18 cellular contexts compared by ENCODE assay signal in the genomic region with DNA sequence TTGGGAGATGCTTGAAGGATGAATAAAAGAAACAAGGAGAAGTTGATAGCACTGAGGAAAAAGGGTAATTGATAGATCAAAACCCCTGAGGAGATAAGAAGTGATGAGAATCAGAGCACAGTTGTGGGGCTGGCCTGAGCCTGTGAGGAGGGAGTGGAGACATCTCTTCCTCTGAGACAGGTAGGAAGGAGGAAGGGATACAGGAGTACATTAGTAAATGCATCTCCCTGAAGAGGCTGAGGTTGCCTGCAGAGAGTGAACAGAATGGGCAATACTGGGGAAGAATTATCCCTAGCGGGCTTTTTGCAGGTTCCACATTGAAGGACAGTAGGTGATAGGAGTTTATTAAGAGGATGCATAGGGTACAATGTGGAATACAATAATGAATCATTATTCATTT. TPM values are rescaled to one million over a fixed set of nuclear protein-coding genes. Genes with fewer than 3 reads are reported as not detected.
DNase-seq lines count a peak whose midpoint lies in the region; ATAC-seq, FAIRE-seq and TF ChIP-seq lines count a peak whose summit lies in the region.
"Had no signal": no experiment of that assay in that cellular context is flagged by ENCODE, and none has a peak within 500 bp of the region (broad histone marks: within the 10 kb centered on the region; RNA-seq: fewer than 3 reads in every experiment).

No MANE protein-coding gene starts in this region.

- H3K9me2 ChIP-seq in HCT116 (ENCODE audit: insufficient read depth): no peaks in the 10 kb centered on the region

- no peak overlapping the region for H3K9ac ChIP-seq in HCT116 (ENCODE audit: low read length)
- no peak overlapping the region for H3K9ac ChIP-seq in astrocyte (ENCODE audit: low read length)
- H3K9ac ChIP-seq in kidney (ENCODE audit: low read length in 2 of 2): no peak overlapping the region

- H3K27ac ChIP-seq in HCT116 (ENCODE audit: low read depth, low read length) (no peak overlapping the region), astrocyte (ENCODE audit: low read depth, low read length) (no peak overlapping the region), spleen (no peak overlapping the region), kidney (ENCODE audit: low read depth in 2 of 2, low read length in 2 of 2) (no peak overlapping the region)

- no peak for DNase-seq in activated T-cell treated with anti-CD3 and anti-CD28 coated beads, Interleukin-2, amount 50 U/mL, for 24 hours
- DNase-seq in activated T-cell treated with anti-CD3 and anti-CD28 coated beads, Interleukin-2, amount 50 U/mL, for 48 hours: no peak
- DNase-seq in HCT116 (ENCODE audit: low read depth, low spot score) (no peak), astrocyte (ENCODE audit: low read depth) (no peak), spleen (peak; percentile 6), kidney (no peak)
- DNase-seq: Caco-2, GDM1, MM.1S, NCI-H1092, NCI-H1436 treated with DMSO at 0.1 percent for 48 hours, NCI-H2029 treated with DMSO at 0.1 percent for 48 hours, NCI-H774, OCI-M1, SHP77 treated with DMSO at 0.1 percent for 48 hours had no signal

- H3K36me3 Mint-ChIP-seq in activated T-cell treated with anti-CD3 and anti-CD28 coated beads, Interleukin-2, amount 50 U/mL, for 24 hours (ENCODE audit: low read depth): no peaks in the 10 kb centered on the region
- no peaks in the 10 kb centered on the region for H3K36me3 Mint-ChIP-seq in astrocyte (ENCODE audit: low read depth, unreplicated experiment)

- ATAC-seq in HCT116: peak; percentile 56
- no peak for ATAC-seq in GM21381 (IDR thresholded peaks at IDR 0.05; ENCODE audit: unreplicated experiment)
- ATAC-seq in GM21526 (IDR thresholded peaks at IDR 0.05; ENCODE audit: low FRiP score, unreplicated experiment): no peak

- no peaks in the 10 kb centered on the region for H3K27me3 ChIP-seq in HCT116 (ENCODE audit: insufficient read depth, low read length)
- H3K27me3 ChIP-seq in astrocyte (ENCODE audit: insufficient read depth, low read length): peaks cover 4% of the 10 kb centered on the region
- peaks cover 0 to 61% (median 0%) of the 10 kb centered on the region in 7 donors for H3K27me3 ChIP-seq in spleen (replicated peaks in 1 of 7)

- no peaks in the 10 kb centered on the region for H3K79me2 ChIP-seq in HCT116 (ENCODE audit: insufficient read depth, low read length)
- no peaks in the 10 kb centered on the region for H3K79me2 ChIP-seq in astrocyte (ENCODE audit: insufficient read depth, low read length)

- no peak for TF ChIP-seq CTCF in HCT116 (IDR thresholded peaks at IDR 0.05 in 2 of 3, conservative IDR thresholded peaks at IDR 0.05 in 1 of 3; ENCODE audit: borderline replicate concordance in 1 of 3, insufficient read depth in 1 of 3, low read depth in 2 of 3, low read length in 2 of 3)
- no peak for TF ChIP-seq CTCF in astrocyte (IDR thresholded peaks at IDR 0.05; ENCODE audit: insufficient read depth, low read depth, low read length)
- TF ChIP-seq CTCF in spleen (IDR thresholded peaks at IDR 0.05 in 8 of 11, conservative IDR thresholded peaks at IDR 0.05 in 3 of 11): no peak
- no peak for TF ChIP-seq CTCF in kidney (IDR thresholded peaks at IDR 0.05; ENCODE audit: borderline replicate concordance, extremely low read depth, insufficient read depth)

- TF ChIP-seq POLR2A in HCT116 (IDR thresholded peaks at IDR 0.05; ENCODE audit: borderline replicate concordance, extremely low read depth, insufficient read depth, insufficient read length) (no peak), spleen (IDR thresholded peaks at IDR 0.05) (no peak)

- no peaks in the 10 kb centered on the region for H3K9me3 ChIP-seq in HCT116 (ENCODE audit: control insufficient read depth in 1 of 2, insufficient read depth in 1 of 2, low read depth in 1 of 2, low read length in 2 of 2)
- no peaks in the 10 kb centered on the region for H3K9me3 ChIP-seq in astrocyte (ENCODE audit: insufficient read depth, low read depth, low read length)
- no peaks in the 10 kb centered on the region for H3K9me3 ChIP-seq in spleen
- no peaks in the 10 kb centered on the region for H3K9me3 ChIP-seq in kidney (ENCODE audit: control insufficient read depth in 1 of 2, low read length in 2 of 2)
- H3K9me3 ChIP-seq: Caco-2 had no signal

- no peaks in the 10 kb centered on the region for H3K9me3 Mint-ChIP-seq in activated T-cell treated with anti-CD3 and anti-CD28 coated beads, Interleukin-2, amount 50 U/mL, for 24 hours
- no peaks in the 10 kb centered on the region for H3K9me3 Mint-ChIP-seq in astrocyte (ENCODE audit: unreplicated experiment)
- H3K9me3 Mint-ChIP-seq: CD4-positive, alpha-beta T cell had no signal

- POLR2A ChIA-PET in HCT116 (lab: Charles Lee): interaction anchor here (1.6 kb wide), 1 partner anchor 17 kb away, joined by 5 read pairs; the partner anchor contains the start of gene SCAMP5

- peaks cover 21% of the 10 kb centered on the region for H3K4me1 Mint-ChIP-seq in activated T-cell treated with anti-CD3 and anti-CD28 coated beads, Interleukin-2, amount 50 U/mL, for 24 hours (ENCODE audit: low read depth)
- H3K4me1 Mint-ChIP-seq in astrocyte (ENCODE audit: low read depth, unreplicated experiment): peaks cover 15% of the 10 kb centered on the region

- H3K4me1 ChIP-seq in HCT116 (ENCODE audit: control insufficient read depth in 1 of 2, insufficient read depth in 2 of 2, low read length in 2 of 2) (peaks cover 13 to 15% of the 10 kb centered on the region in 2 experiments), astrocyte (ENCODE audit: insufficient read depth, low read length) (peaks cover 13% of the 10 kb centered on the region), spleen (no peaks in the 10 kb centered on the region), kidney (ENCODE audit: control insufficient read depth in 1 of 2, insufficient read depth in 1 of 2, low read depth in 1 of 2, low read length in 2 of 2) (no peaks in the 10 kb centered on the region)
- H3K4me1 ChIP-seq: Caco-2 had no signal

- H3K27me3 Mint-ChIP-seq in activated T-cell treated with anti-CD3 and anti-CD28 coated beads, Interleukin-2, amount 50 U/mL, for 24 hours: peaks cover 17% of the 10 kb centered on the region
- H3K27me3 Mint-ChIP-seq in astrocyte (ENCODE audit: low read depth, unreplicated experiment): no peaks in the 10 kb centered on the region

- peak overlapping the region; percentile 48; the same call in 1 of the 2 replicates for H3K4me2 ChIP-seq in HCT116 (ENCODE audit: low read length)
- H3K4me2 ChIP-seq in astrocyte (ENCODE audit: low read length): no peak overlapping the region

- TF ChIP-seq RAD21 in HCT116 (IDR thresholded peaks at IDR 0.05; ENCODE audit: low read depth): no peak

- 91 to 95% (median 94%) methylated on average over 1 of the region's 1 CpG for WGBS in spleen, 5 donors

- H3K27ac Mint-ChIP-seq in activated T-cell treated with anti-CD3 and anti-CD28 coated beads, Interleukin-2, amount 50 U/mL, for 24 hours: peak overlapping the region; percentile 58
- peak overlapping the region; percentile 4 for H3K27ac Mint-ChIP-seq in astrocyte (ENCODE audit: unreplicated experiment)
- H3K27ac Mint-ChIP-seq: CD4-positive, alpha-beta T cell had no signal

- CTCF ChIA-PET in HCT116 (lab: Charles Lee): interaction anchor here (0.6 to 1.4 kb wide), 4 partner anchors 10 to 340 kb away, joined by 3 to 6 read pairs (median 4); no protein-coding TSS in a partner anchor

- no peak for FAIRE-seq in astrocyte (lab: Jason Lieb, UNC)
- no peak for FAIRE-seq in kidney (lab: Jason Lieb, UNC)

- H3K4me3 ChIP-seq in HCT116 (replicated peaks in 1 of 2; ENCODE audit: low read depth in 1 of 2, low read length in 2 of 2) (no peak overlapping the region), astrocyte (ENCODE audit: insufficient read depth, low read depth, low read length) (no peak overlapping the region), spleen (no peak overlapping the region), kidney (ENCODE audit: low read length in 2 of 2) (no peak overlapping the region)

- no TSS peak for BruUV-seq in HCT116 (replicated peaks; lab: Mats Ljungman, UMichigan)

- H3K4me3 Mint-ChIP-seq in activated T-cell treated with anti-CD3 and anti-CD28 coated beads, Interleukin-2, amount 50 U/mL, for 24 hours: no peak overlapping the region
- no peak overlapping the region for H3K4me3 Mint-ChIP-seq in astrocyte (ENCODE audit: unreplicated experiment)
- H3K4me3 Mint-ChIP-seq: CD4-positive, alpha-beta T cell had no signal

- intact Hi-C loops in HCT116 (cut with micrococcal nuclease): no loop called here
- intact Hi-C loops in spleen (cut with DNase I; ENCODE audit: low total_unique reads): no loop called here
- intact Hi-C loops in kidney (cut with DNase I): no loop called here

- RAD21 ChIA-PET in HCT116 (lab: Charles Lee; ENCODE audit: low non-redundant PET in 1 of 2, low total read pairs in 2 of 2, uncharacterized antibody in 2 of 2, unreplicated experiment in 2 of 2): interaction anchor here in 1 of 2 experiments (0.6 kb wide), 1 partner anchor 344 kb away, joined by 3 read pairs; no protein-coding TSS in a partner anchor

- H3K36me3 ChIP-seq in HCT116 (ENCODE audit: control insufficient read depth in 1 of 2, insufficient read depth in 2 of 2, low read length in 2 of 2) (no peaks in the 10 kb centered on the region), astrocyte (ENCODE audit: insufficient read depth, low read length) (no peaks in the 10 kb centered on the region), spleen (no peaks in the 10 kb centered on the region), kidney (ENCODE audit: control insufficient read depth in 1 of 2, insufficient read depth in 2 of 2, low read length in 2 of 2) (no peaks in the 10 kb centered on the region)

- H4K20me1 ChIP-seq in HCT116 (ENCODE audit: insufficient read depth): no peaks in the 10 kb centered on the region
- no peaks in the 10 kb centered on the region for H4K20me1 ChIP-seq in astrocyte (ENCODE audit: insufficient read depth, low read length)

- H2AFZ ChIP-seq in HCT116 (ENCODE audit: low read depth, low read length, poor library complexity, severe bottlenecking) (peak overlapping the region; percentile 39), astrocyte (ENCODE audit: low read depth, low read length) (no peak overlapping the region)

RNA-seq across cellular contexts. Expression of gene SCAMP5, which starts 17.3 kb away (rescaled TPM):
- total RNA-seq in HCT116 (2021; ENCODE audit: unreplicated experiment) (6.2 TPM), astrocyte (18.7 and 23.1 TPM in 2 replicates), spleen (10 to 100 TPM in 3 of 7 donors, 1 to 10 TPM in 4; 6.6 to 20.0 (median 8.7) TPM), kidney (13.4 TPM)
- polyA plus RNA-seq in HCT116 (2012): 5.6 and 7.4 TPM in 2 replicates
- polyA plus RNA-seq in spleen (1 to 10 TPM; 1.8 to 7.1 (median 3.8) TPM), kidney (ENCODE audit: insufficient read depth, low read depth, low replicate concordance) (29.5 TPM)

RNA-seq across cellular contexts. Expression of gene RPP25, which starts 21.5 kb away (rescaled TPM):
- total RNA-seq in HCT116 (2021; ENCODE audit: unreplicated experiment) (5.9 TPM), astrocyte (4.1 and 4.7 TPM in 2 replicates), spleen (10 to 100 TPM in 6 of 7 donors, 1 to 10 TPM in 1; 7.9 to 18.9 (median 15.4) TPM), kidney (7.2 TPM)
- polyA plus RNA-seq in HCT116 (2012): 2.2 and 3.1 TPM in 2 replicates
- polyA plus RNA-seq in spleen (10 to 100 TPM in 2 of 3 donors, 1 to 10 TPM in 1; 4.6 to 11.4 (median 10.9) TPM), kidney (ENCODE audit: insufficient read depth, low read depth, low replicate concordance) (7.3 TPM)

RNA-seq across cellular contexts. Expression of gene COX5A, which starts 40.2 kb away (rescaled TPM):
- total RNA-seq in HCT116 (2021; ENCODE audit: unreplicated experiment) (307 TPM), astrocyte (192 and 207 TPM in 2 replicates), spleen (100 to 1,000 TPM in 4 of 7 donors, 10 to 100 TPM in 3; 83.2 to 122 (median 108) TPM), kidney (150 TPM)
- 290 and 419 TPM in 2 replicates for polyA plus RNA-seq in HCT116 (2012)
- polyA plus RNA-seq in spleen (100 to 1,000 TPM; 142 to 247 (median 221) TPM), kidney (ENCODE audit: insufficient read depth, low read depth, low replicate concordance) (701 TPM)

RNA-seq across cellular contexts. Expression of gene PPCDC, which starts 45.3 kb away (rescaled TPM):
- total RNA-seq in HCT116 (2021; ENCODE audit: unreplicated experiment) (18.0 TPM), astrocyte (7.3 and 7.5 TPM in 2 replicates), spleen (10 to 100 TPM; 13.8 to 29.0 (median 21.9) TPM), kidney (16.3 TPM)
- polyA plus RNA-seq in HCT116 (2012): 18.7 and 23.5 TPM in 2 replicates
- polyA plus RNA-seq in spleen (10 to 100 TPM; 21.2 to 28.0 (median 23.1) TPM), kidney (ENCODE audit: insufficient read depth, low read depth, low replicate concordance) (25.3 TPM)
